9 cellular contexts compared by ENCODE assay signal in the genomic region with DNA sequence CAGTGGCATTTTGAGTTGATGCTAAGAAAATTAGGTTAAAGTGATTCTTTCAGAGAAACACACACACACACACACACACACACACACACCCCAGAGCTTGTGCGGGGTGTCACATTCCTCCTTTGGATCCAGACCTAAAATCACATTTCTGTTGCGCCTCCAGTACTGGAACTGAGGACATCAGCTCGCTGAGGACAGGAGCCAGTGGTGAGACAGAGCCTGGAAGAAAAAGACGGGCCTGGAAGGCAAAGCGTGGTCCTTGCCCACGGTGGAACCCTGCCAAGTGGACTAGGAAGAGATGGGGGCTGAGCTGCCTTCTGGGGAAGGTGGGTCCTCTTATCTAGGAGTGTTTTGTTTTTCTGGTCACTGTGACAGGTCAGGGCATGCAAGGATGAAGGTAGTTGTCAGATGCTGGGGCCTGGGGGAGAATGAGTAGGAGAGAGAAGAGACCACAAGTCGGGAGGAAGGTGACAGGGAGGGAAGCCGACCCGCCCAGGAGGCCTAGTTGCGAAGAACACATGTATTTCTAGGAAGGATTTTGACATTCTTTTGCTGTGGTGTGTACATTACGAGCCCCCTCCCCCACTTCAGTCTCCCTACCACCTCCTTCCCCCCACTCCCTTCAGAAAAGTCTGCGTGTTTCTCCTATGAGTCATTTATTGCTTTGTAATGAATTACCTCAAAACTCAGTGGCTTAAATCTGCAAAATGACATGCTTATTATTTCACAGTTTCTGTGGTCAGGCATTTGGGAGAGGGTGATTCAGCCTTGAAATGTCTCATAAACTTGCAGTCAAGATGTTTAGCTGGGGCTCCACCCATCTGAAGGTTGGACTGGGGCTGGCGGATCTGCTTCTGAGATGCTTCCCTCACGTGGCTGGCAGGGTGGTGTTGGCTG. TPM values are rescaled to one million over a fixed set of nuclear protein-coding genes. Genes with fewer than 3 reads are reported as not detected.
DNase-seq lines count a peak whose midpoint lies in the region; ATAC-seq and TF ChIP-seq lines count a peak whose summit lies in the region.
"Had no signal": no experiment of that assay in that cellular context is flagged by ENCODE, and none has a peak within 500 bp of the region (broad histone marks: within the 10 kb centered on the region; RNA-seq: fewer than 3 reads in every experiment).

No MANE protein-coding gene starts in this region.

- H2BK15ac ChIP-seq in IMR-90 (ENCODE audit: low read depth, low read length) = peak overlapping the region; percentile 95; the same call in 2 of the 3 replicates

- H4K5ac ChIP-seq in IMR-90 (ENCODE audit: low read depth, low read length) = peak overlapping the region; percentile 53

- peaks cover under 1% of the 10 kb centered on the region for H3K4me1 Mint-ChIP-seq in stimulated activated memory B cell treated with anti-CD40 and anti-IgM and Interleukin-4, amounts not matched to agents 10 μg/mL and 1 μg/mL and 100 μg/mL, for 72 hours

- peaks cover 0 to 11% of the 10 kb centered on the region in 2 experiments; a peak in 1 of 4 replicates for H3K79me1 ChIP-seq in IMR-90 (ENCODE audit: low read depth in 1 of 2, low read length in 2 of 2)

- H3K9me3 ChIP-seq in BLaER1 (peaks cover 7% of the 10 kb centered on the region; the same call in 1 of the 2 replicates), IMR-90 (ENCODE audit: control insufficient read depth, insufficient read depth, low read length) (peaks cover 19% of the 10 kb centered on the region), left lung (no peaks in the 10 kb centered on the region)

- H2BK20ac ChIP-seq in IMR-90 (ENCODE audit: low read depth, low read length) = peak overlapping the region; percentile 99

- ATAC-seq in IMR-90 (ENCODE audit: low read depth) (peak; percentile 82), left lung (peak; percentile 42), GM21786 (IDR thresholded peaks at IDR 0.05; ENCODE audit: unreplicated experiment) (no peak)
- no peak for ATAC-seq in stimulated activated memory B cell treated with anti-CD40 and anti-IgM and Interleukin-4, amounts not matched to agents 10 μg/mL and 1 μg/mL and 100 μg/mL, for 72 hours

- peak overlapping the region; percentile 63 for H3K18ac ChIP-seq in IMR-90 (ENCODE audit: low read depth, low read length)

- POLR2A ChIA-PET in IMR-90 (lab: Charles Lee; ENCODE audit: unreplicated experiment) = no interaction called here

- H3K23ac ChIP-seq in IMR-90 (ENCODE audit: low read depth, low read length) = peak overlapping the region; percentile 97

- no peaks in the 10 kb centered on the region for H3K36me3 ChIP-seq in BLaER1
- no peaks in the 10 kb centered on the region for H3K36me3 ChIP-seq in IMR-90 (ENCODE audit: control insufficient read depth, insufficient read depth, low read length)
- no peaks in the 10 kb centered on the region for H3K36me3 ChIP-seq in left lung
- H3K36me3 ChIP-seq: esophagus muscularis mucosa had no signal

- H3K9me3 Mint-ChIP-seq in stimulated activated memory B cell treated with anti-CD40 and anti-IgM and Interleukin-4, amounts not matched to agents 10 μg/mL and 1 μg/mL and 100 μg/mL, for 72 hours = no peaks in the 10 kb centered on the region

- H4K20me1 ChIP-seq in BLaER1 = peaks cover 19% of the 10 kb centered on the region
- H4K20me1 ChIP-seq in IMR-90 (ENCODE audit: insufficient read depth, low read length) = peaks cover 3% of the 10 kb centered on the region; the same call in 1 of the 2 replicates

- H3K27ac ChIP-seq in BLaER1 (no peak overlapping the region), IMR-90 (ENCODE audit: insufficient read depth, low read length) (peak overlapping the region; percentile 88), left lung (no peak overlapping the region)
- H3K27ac ChIP-seq: esophagus muscularis mucosa had no signal

- BruUV-seq in IMR-90 (replicated peaks; lab: Mats Ljungman, UMichigan) = no TSS peak

- intact Hi-C loops in IMR-90 (cut with micrococcal nuclease) = loop anchor here (1.0 kb wide), 1 partner anchor 23 kb away; no protein-coding TSS in a partner anchor
- intact Hi-C loops in left lung (cut with DNase I) = no loop called here

- H3K27me3 ChIP-seq in BLaER1 (peaks cover 22% of the 10 kb centered on the region), IMR-90 (ENCODE audit: control insufficient read depth, insufficient read depth, low read length) (no peaks in the 10 kb centered on the region), left lung (peaks cover 13 to 62% of the 10 kb centered on the region in 2 donors)

- H3K9ac ChIP-seq in BLaER1 (no peak overlapping the region), IMR-90 (ENCODE audit: low read depth, low read length) (peak overlapping the region; percentile 10; the same call in 1 of the 2 replicates)

- no peak overlapping the region for H3K4me3 Mint-ChIP-seq in stimulated activated memory B cell treated with anti-CD40 and anti-IgM and Interleukin-4, amounts not matched to agents 10 μg/mL and 1 μg/mL and 100 μg/mL, for 72 hours

- peaks cover 68% of the 10 kb centered on the region for H3K27me3 Mint-ChIP-seq in stimulated activated memory B cell treated with anti-CD40 and anti-IgM and Interleukin-4, amounts not matched to agents 10 μg/mL and 1 μg/mL and 100 μg/mL, for 72 hours

- H2AK9ac ChIP-seq in IMR-90 (replicated peaks; ENCODE audit: low read depth, low read length, poor library complexity) = peak overlapping the region; percentile 94

- DNase-seq in IMR-90 = peak; percentile 99
- DNase-seq in activated T-cell treated with anti-CD3 and anti-CD28 coated beads, Interleukin-2, amount 50 U/mL, for 48 hours = peak; percentile 72 to 75
- DNase-seq in left lung = peak in 1 of 2 donors; percentile 49
- DNase-seq in middle frontal gyrus (ENCODE audit: extremely low spot score, low spot score) = no peak
- DNase-seq in anterior cingulate cortex (lab: John Stamatoyannopoulos, UW) = no peak

- H3K4me1 ChIP-seq in BLaER1 (peaks cover 53% of the 10 kb centered on the region), IMR-90 (ENCODE audit: control insufficient read depth, insufficient read depth, low read length) (peaks cover 10% of the 10 kb centered on the region), left lung (peaks cover 0 to 9% of the 10 kb centered on the region in 2 donors)

- H3K36me3 Mint-ChIP-seq in stimulated activated memory B cell treated with anti-CD40 and anti-IgM and Interleukin-4, amounts not matched to agents 10 μg/mL and 1 μg/mL and 100 μg/mL, for 72 hours = no peaks in the 10 kb centered on the region

- H3K27ac Mint-ChIP-seq in stimulated activated memory B cell treated with anti-CD40 and anti-IgM and Interleukin-4, amounts not matched to agents 10 μg/mL and 1 μg/mL and 100 μg/mL, for 72 hours = no peak overlapping the region

- dilution Hi-C loops in IMR-90 (cut with HindIII; ENCODE audit: low sequenced_read_pairs, unreplicated experiment) = no loop called here

- in situ Hi-C loops in IMR-90 (cut with MboI; ENCODE audit: low sequenced_read_pairs) = no loop called here

- TF ChIP-seq POLR2A in IMR-90 (IDR thresholded peaks at IDR 0.05; ENCODE audit: low read depth, low read length) = no peak

- no peak for TF ChIP-seq CTCF in IMR-90 (conservative IDR thresholded peaks at IDR 0.05; ENCODE audit: low read depth, low read length)
- no peak for TF ChIP-seq CTCF in left lung (IDR thresholded peaks at IDR 0.05)

- peak overlapping the region; percentile 86 for H4K8ac ChIP-seq in IMR-90 (ENCODE audit: low read depth in 2 of 2, low read length in 2 of 2)

- H3K4ac ChIP-seq in IMR-90 (ENCODE audit: low read depth, low read length) = peak overlapping the region; percentile 99

- H3K14ac ChIP-seq in IMR-90 (replicated peaks; ENCODE audit: low read depth, low read length) = peak overlapping the region; percentile 97

- H2AFZ ChIP-seq in IMR-90 (replicated peaks; ENCODE audit: low read length, poor library complexity) = peak overlapping the region; percentile 87

- H3K4me3 ChIP-seq in BLaER1 = no peak overlapping the region
- H3K4me3 ChIP-seq in IMR-90 (ENCODE audit: insufficient read depth, low read depth, low read length) = no peak overlapping the region
- no peak overlapping the region for H3K4me3 ChIP-seq in left lung
- H3K4me3 ChIP-seq: esophagus muscularis mucosa had no signal

- H2AK5ac ChIP-seq in IMR-90 (ENCODE audit: low read depth, low read length) = peak overlapping the region; percentile 97

- H2BK120ac ChIP-seq in IMR-90 (ENCODE audit: low read depth, low read length) = peak overlapping the region; percentile 99

- peak overlapping the region; percentile 95 for H3K56ac ChIP-seq in IMR-90 (ENCODE audit: extremely low read depth, insufficient read depth, low read length)

- CTCF ChIA-PET in IMR-90 (lab: Yijun Ruan, JAX) = no interaction called here

- WGBS in IMR-90 (ENCODE audit: extremely low coverage in 2 of 2, insufficient read length in 1 of 2), 2 experiments = 37% methylated on average over 6 of the region's 14 CpGs; no CpG with 5 or more reads in 1 of the 2 experiments

- peaks cover 22% of the 10 kb centered on the region for H3K9me1 ChIP-seq in IMR-90 (ENCODE audit: insufficient read depth, low read length)

- H4K91ac ChIP-seq in IMR-90 (ENCODE audit: insufficient read depth, low read depth, low read length) = peak overlapping the region; percentile 98

- H3K4me2 ChIP-seq in BLaER1 = 0 out of 2 replicates have a peak overlapping the region, but pooled peaks have one; percentile 4
- peak overlapping the region; percentile 21 for H3K4me2 ChIP-seq in IMR-90 (ENCODE audit: low read depth, low read length)

- peak overlapping the region; percentile 96 for H2BK5ac ChIP-seq in IMR-90 (ENCODE audit: low read depth, low read length, poor library complexity, severe bottlenecking)

- TF ChIP-seq RAD21 in IMR-90 (IDR thresholded peaks at IDR 0.05; ENCODE audit: low read length) = no peak

TF ChIP-seq in IMR-90, 13 proteins besides CTCF, POLR2A, EP300 and RAD21 (continues in another document):
- TF ChIP-seq CHD1 (IDR thresholded peaks at IDR 0.05; ENCODE audit: low read depth, low read length) (no peak), MXI1 (IDR thresholded peaks at IDR 0.05; ENCODE audit: borderline replicate concordance, low read depth, low read length) (peak; percentile 84), MAZ (IDR thresholded peaks at IDR 0.05; ENCODE audit: borderline replicate concordance, low read depth, low read length) (peak; percentile 69; the same call in 1 of the 2 replicates), SMC3 (IDR thresholded peaks at IDR 0.05; ENCODE audit: low read depth, low read length) (peak; percentile 17; the same call in 1 of the 2 replicates), RFX5 (IDR thresholded peaks at IDR 0.05; ENCODE audit: low read depth, low read length) (no peak)

RNA-seq across cellular contexts. Expression of a gene that starts 4.8 kb away (rescaled TPM):
- total RNA-seq in IMR-90 (2012; rRNA removed) (0.72 and 0.83 TPM in 2 replicates), left lung (1 to 10 TPM; 4.2 to 4.9 TPM)
- polyA plus RNA-seq in IMR-90 (2012; rRNA removed) = 5.0 and 6.3 TPM in 2 replicates
- polyA plus RNA-seq in IMR-90 (2012; cell fraction: cytosol; rRNA removed) = 2.2 and 4.8 TPM in 2 replicates
- 13.5 and 26.9 TPM in 2 replicates for polyA plus RNA-seq in IMR-90 (2012; cell fraction: nucleus; rRNA removed; ENCODE audit: low replicate concordance)

RNA-seq across cellular contexts. Expression of a gene that starts 54.1 kb away (rescaled TPM):
- total RNA-seq in IMR-90 (2012; rRNA removed) = not detected in 2 replicates
- 0.15 and 0.24 TPM in 2 replicates for polyA plus RNA-seq in IMR-90 (2012; rRNA removed)
- polyA plus RNA-seq in IMR-90 (2012; cell fraction: cytosol; rRNA removed) = 0.08 and 0.34 TPM in 2 replicates
- 0.91 and 1.7 TPM in 2 replicates for polyA plus RNA-seq in IMR-90 (2012; cell fraction: nucleus; rRNA removed; ENCODE audit: low replicate concordance)
- total RNA-seq in left lung = 10 to 100 TPM; 24.4 to 46.4 TPM

Comparison
In these comparisons a context has a peak if more than half of its experiments do, and no peak if none do; other contexts are left out.
1. ATAC-seq: peak in IMR-90 (single experiment) and left lung (single experiment); none in GM21786 (single experiment) and stimulated activated memory B cell treated with anti-CD40 and anti-IgM and Interleukin-4, amounts not matched to agents 10 μg/mL and 1 μg/mL and 100 μg/mL, for 72 hours (single experiment).
2. DNase-seq: peak in IMR-90 (single experiment) and activated T-cell treated with anti-CD3 and anti-CD28 coated beads, Interleukin-2, amount 50 U/mL, for 48 hours (2 of 2); none in middle frontal gyrus (single experiment) and anterior cingulate cortex (0 of 58).
3. RNA of a gene that starts 54.1 kb away (total RNA-seq): 24.4 to 46.4 TPM in left lung; not detected in IMR-90; every median in the first group is over 10 times any median in the second.